ENCODE assay signal across 1 cellular context in genomic region chr3:149145361-149145760, GRCh38.
TF ChIP-seq lines count a peak whose summit lies in the region.

No MANE protein-coding gene starts in this region.

TF ChIP-seq in GM23338, 12 proteins besides CTCF, POLR2A, EP300 and RAD21 (continued from another document):
- no peak for TF ChIP-seq ETS1 (IDR thresholded peaks at IDR 0.05)
- no peak for TF ChIP-seq EZH2 (IDR thresholded peaks at IDR 0.05; ENCODE audit: low read depth, unreplicated experiment)
- no peak for TF ChIP-seq POLR2AphosphoS5 (IDR thresholded peaks at IDR 0.05; ENCODE audit: low read depth)
- no peak for TF ChIP-seq EZH2phosphoT487 (IDR thresholded peaks at IDR 0.05; ENCODE audit: unreplicated experiment)
- no peak for TF ChIP-seq REST (IDR thresholded peaks at IDR 0.05; ENCODE audit: unreplicated experiment)
- no peak for TF ChIP-seq NANOG (IDR thresholded peaks at IDR 0.05; ENCODE audit: borderline replicate concordance)
- TF ChIP-seq CREB1 (CRISPR knock-in tag; IDR thresholded peaks at IDR 0.05; ENCODE audit: low read depth): no peak
- TF ChIP-seq JUNB (IDR thresholded peaks at IDR 0.05; ENCODE audit: unreplicated experiment): no peak
- TF ChIP-seq STAT1 (IDR thresholded peaks at IDR 0.05; ENCODE audit: unreplicated experiment): no peak
